Comparison of ENCODE assay signal across 10 cellular contexts in genomic region chr5:176413255-176413565, GRCh38. TPM values are rescaled to one million over a fixed set of nuclear protein-coding genes. Genes with fewer than 3 reads are reported as not detected.
A peak's percentile ranks its signal among the peaks of the same experiment; 100 is the strongest.
DNase-seq lines count a peak whose midpoint lies in the region; ATAC-seq and TF ChIP-seq lines count a peak whose summit lies in the region.
"Had no signal": no experiment of that assay in that cellular context is flagged by ENCODE, and none has a peak within 500 bp of the region (broad histone marks: within the 10 kb centered on the region; RNA-seq: fewer than 3 reads in every experiment).

No MANE protein-coding gene starts in this region.

- H3K4me1 ChIP-seq in mesenchymal stem cell (ENCODE audit: control insufficient read depth, insufficient read depth, low read depth, low read length): peaks cover 33% of the 10 kb centered on the region
- H3K4me1 ChIP-seq in CD8-positive, alpha-beta T cell (ENCODE audit: insufficient read depth, low read length): peaks cover 25% of the 10 kb centered on the region

- H4K91ac ChIP-seq in mesenchymal stem cell (ENCODE audit: low read length): no peak overlapping the region

- H4K8ac ChIP-seq in mesenchymal stem cell (ENCODE audit: low read length): no peak overlapping the region

- H3K4ac ChIP-seq in mesenchymal stem cell (ENCODE audit: low read depth in 1 of 2, low read length in 2 of 2): no peak overlapping the region

- no peak overlapping the region for H3K14ac ChIP-seq in mesenchymal stem cell (ENCODE audit: low read length in 2 of 2)

- no peak for ATAC-seq in CD4-positive, alpha-beta T cell (ENCODE audit: poor library complexity)
- no peak for ATAC-seq in CD8-positive, alpha-beta T cell

- H3K9ac ChIP-seq in mesenchymal stem cell (ENCODE audit: low read length): peak overlapping the region; percentile 93

- CTCF ChIA-PET in CD4-positive, alpha-beta T cell (lab: Charles Lee): interaction anchor here (0.8 kb wide), 1 partner anchor 35 kb away, joined by 3 read pairs; the partner anchor contains the start of gene FAF2
- CTCF ChIA-PET in CD8-positive, alpha-beta T cell (lab: Charles Lee): no interaction called here

- H3K27me3 ChIP-seq in CD4-positive, alpha-beta T cell (ENCODE audit: control insufficient read depth, insufficient read depth, low read length): no peaks in the 10 kb centered on the region
- H3K27me3 ChIP-seq in mesenchymal stem cell (ENCODE audit: control insufficient read depth in 1 of 2, insufficient read depth in 1 of 2, low read length in 2 of 2): no peaks in the 10 kb centered on the region
- no peaks in the 10 kb centered on the region for H3K27me3 ChIP-seq in CD8-positive, alpha-beta T cell (ENCODE audit: insufficient read depth, low read length)
- H3K27me3 ChIP-seq: Peyer's patch had no signal

- H2BK5ac ChIP-seq in mesenchymal stem cell (ENCODE audit: low read depth, low read length, poor library complexity, severe bottlenecking): no peak overlapping the region

- H3K23ac ChIP-seq in mesenchymal stem cell (ENCODE audit: low read length in 2 of 2): no peak overlapping the region

- peak overlapping the region; percentile 86 for H3K27ac Mint-ChIP-seq in CD4-positive, alpha-beta T cell
- peak overlapping the region; percentile 59 for H3K27ac Mint-ChIP-seq in chondrocyte (ENCODE audit: unreplicated experiment)
- no peak overlapping the region for H3K27ac Mint-ChIP-seq in CD8-positive, alpha-beta T cell
- H3K27ac Mint-ChIP-seq: activated CD4-positive, alpha-beta memory T cell treated with anti-CD3 and anti-CD28 coated beads, Interleukin-2, amount 10 ng/mL, durations not matched to agents 7 days and 5 days; B cell had no signal

- peak overlapping the region in 1 of 2 experiments; percentile 5 for H3K4me3 ChIP-seq in mesenchymal stem cell (ENCODE audit: insufficient read depth in 1 of 2, low read depth in 1 of 2, low read length in 2 of 2)
- no peak overlapping the region for H3K4me3 ChIP-seq in CD8-positive, alpha-beta T cell (ENCODE audit: low read depth, low read length)
- H3K4me3 ChIP-seq: Peyer's patch had no signal

- WGBS in mesenchymal stem cell: 72% methylated on average over 2 of the region's 2 CpGs

- peaks cover 28% of the 10 kb centered on the region for H3K36me3 Mint-ChIP-seq in CD4-positive, alpha-beta T cell (ENCODE audit: low read depth)
- peaks cover 5% of the 10 kb centered on the region for H3K36me3 Mint-ChIP-seq in chondrocyte (ENCODE audit: low read depth)
- H3K36me3 Mint-ChIP-seq in CD8-positive, alpha-beta T cell: peaks cover 30% of the 10 kb centered on the region

- no peak overlapping the region for H3K4me2 ChIP-seq in mesenchymal stem cell (ENCODE audit: low read length, poor library complexity, severe bottlenecking)

- intact Hi-C loops in CD4-positive, alpha-beta T cell (cut with DNase I, micrococcal nuclease): loop anchor here in 1 of 2 experiments (1.0 to 5.0 kb wide), 2 partner anchors 21 to 681 kb away; no protein-coding TSS in a partner anchor
- intact Hi-C loops in CD8-positive, alpha-beta T cell (cut with DNase I, micrococcal nuclease): no loop called here

- no peak for TF ChIP-seq CTCF in CD4-positive, alpha-beta T cell (IDR thresholded peaks at IDR 0.05)
- no peak for TF ChIP-seq CTCF in chondrocyte (IDR thresholded peaks at IDR 0.05)
- no peak for TF ChIP-seq CTCF in CD8-positive, alpha-beta T cell (IDR thresholded peaks at IDR 0.05)

- no peak overlapping the region for H3K18ac ChIP-seq in mesenchymal stem cell (ENCODE audit: low read depth in 1 of 2, low read length in 2 of 2)

- H3K27ac ChIP-seq in CD4-positive, alpha-beta T cell (ENCODE audit: low read depth, low read length): no peak overlapping the region
- no peak overlapping the region for H3K27ac ChIP-seq in mesenchymal stem cell (ENCODE audit: low read length, poor library complexity, severe bottlenecking)
- no peak overlapping the region for H3K27ac ChIP-seq in CD8-positive, alpha-beta T cell (ENCODE audit: low read depth, low read length)
- no peak overlapping the region for H3K27ac ChIP-seq in substantia nigra (ENCODE audit: low read depth, low read length, poor library complexity, severe bottlenecking)

- H2BK15ac ChIP-seq in mesenchymal stem cell (ENCODE audit: low read depth, poor library complexity, severe bottlenecking): no peak overlapping the region

- POLR2A ChIA-PET in CD4-positive, alpha-beta T cell (lab: Charles Lee): no interaction called here
- POLR2A ChIA-PET in CD8-positive, alpha-beta T cell (lab: Charles Lee): no interaction called here

- no peaks in the 10 kb centered on the region for H3K9me3 ChIP-seq in CD4-positive, alpha-beta T cell (ENCODE audit: control insufficient read depth, low read length)
- H3K9me3 ChIP-seq in mesenchymal stem cell (ENCODE audit: control insufficient read depth, low read length): no peaks in the 10 kb centered on the region
- H3K9me3 ChIP-seq in CD8-positive, alpha-beta T cell (ENCODE audit: low read length): no peaks in the 10 kb centered on the region
- H3K9me3 ChIP-seq: Peyer's patch had no signal

- peaks cover 35% of the 10 kb centered on the region for H3K79me1 ChIP-seq in mesenchymal stem cell (replicated peaks; ENCODE audit: low read length, poor library complexity, severe bottlenecking)

- H3K36me3 ChIP-seq in mesenchymal stem cell (ENCODE audit: control insufficient read depth in 1 of 2, insufficient read depth in 2 of 2, low read depth in 1 of 2, low read length in 2 of 2): peaks cover 10 to 13% of the 10 kb centered on the region in 2 experiments
- no peaks in the 10 kb centered on the region for H3K36me3 ChIP-seq in CD8-positive, alpha-beta T cell (ENCODE audit: insufficient read depth, low read length)

- H2BK120ac ChIP-seq in mesenchymal stem cell (ENCODE audit: low read depth, low read length): no peak overlapping the region

- DNase-seq in CD4-positive, alpha-beta T cell: no peak
- no peak for DNase-seq in chondrocyte (ENCODE audit: low spot score)
- DNase-seq in mesenchymal stem cell: peak; percentile 24
- no peak for DNase-seq in CD8-positive, alpha-beta T cell
- no peak for DNase-seq in substantia nigra (lab: John Stamatoyannopoulos, UW)
- no peak for DNase-seq in NCI-H1694 (lab: John Stamatoyannopoulos, UW)
- DNase-seq: activated CD4-positive, alpha-beta memory T cell treated with anti-CD3 and anti-CD28 coated beads, Interleukin-2, amount 10 ng/mL, durations not matched to agents 7 days and 5 days; NCI-H1105 treated with DMSO at 0.1 percent for 48 hours had no signal

- no peak overlapping the region for H2AFZ ChIP-seq in mesenchymal stem cell (ENCODE audit: low read depth, low read length)

- H3K9me3 Mint-ChIP-seq in CD4-positive, alpha-beta T cell: no peaks in the 10 kb centered on the region
- H3K9me3 Mint-ChIP-seq in chondrocyte (ENCODE audit: low read depth): no peaks in the 10 kb centered on the region
- no peaks in the 10 kb centered on the region for H3K9me3 Mint-ChIP-seq in CD8-positive, alpha-beta T cell
- H3K9me3 Mint-ChIP-seq: activated CD4-positive, alpha-beta memory T cell treated with anti-CD3 and anti-CD28 coated beads, Interleukin-2, amount 10 ng/mL, durations not matched to agents 7 days and 5 days had no signal

- H3K27me3 Mint-ChIP-seq in CD4-positive, alpha-beta T cell: no peaks in the 10 kb centered on the region
- no peaks in the 10 kb centered on the region for H3K27me3 Mint-ChIP-seq in chondrocyte (ENCODE audit: low read depth)
- H3K27me3 Mint-ChIP-seq in CD8-positive, alpha-beta T cell (ENCODE audit: low read depth): no peaks in the 10 kb centered on the region
- H3K27me3 Mint-ChIP-seq: activated CD4-positive, alpha-beta memory T cell treated with anti-CD3 and anti-CD28 coated beads, Interleukin-2, amount 10 ng/mL, durations not matched to agents 7 days and 5 days; B cell had no signal

- H2BK12ac ChIP-seq in mesenchymal stem cell (ENCODE audit: low read length in 2 of 2): no peak overlapping the region

- peaks cover 48% of the 10 kb centered on the region for H3K4me1 Mint-ChIP-seq in CD4-positive, alpha-beta T cell (ENCODE audit: low read depth)
- H3K4me1 Mint-ChIP-seq in chondrocyte (ENCODE audit: low read depth): peaks cover 54% of the 10 kb centered on the region
- H3K4me1 Mint-ChIP-seq in CD8-positive, alpha-beta T cell (ENCODE audit: low read depth): peaks cover 42% of the 10 kb centered on the region

- H3K4me3 Mint-ChIP-seq in CD4-positive, alpha-beta T cell: peak overlapping the region; percentile 20
- H3K4me3 Mint-ChIP-seq in chondrocyte (ENCODE audit: unreplicated experiment): no peak overlapping the region
- H3K4me3 Mint-ChIP-seq in CD8-positive, alpha-beta T cell: no peak overlapping the region
- H3K4me3 Mint-ChIP-seq: activated CD4-positive, alpha-beta memory T cell treated with anti-CD3 and anti-CD28 coated beads, Interleukin-2, amount 10 ng/mL, durations not matched to agents 7 days and 5 days; B cell had no signal

- no peak overlapping the region for H2AK5ac ChIP-seq in mesenchymal stem cell (ENCODE audit: low read length, severe bottlenecking)

RNA-seq across cellular contexts. Expression of gene CLTB, which starts 3.1 kb away (rescaled TPM):
- 10 to 100 TPM; 69.5 to 73.2 TPM for total RNA-seq in CD4-positive, alpha-beta T cell
- total RNA-seq in chondrocyte: 63.8 to 85.6 TPM (median 65.3 TPM) in 3 replicates
- polyA plus RNA-seq in mesenchymal stem cell (2013, experiment 1 of 2): 85.7 TPM
- 88.1 TPM for polyA plus RNA-seq in mesenchymal stem cell (2013, experiment 2 of 2)
- 10 to 100 TPM; 84.3 to 86.6 TPM for total RNA-seq in CD8-positive, alpha-beta T cell

RNA-seq across cellular contexts. Expression of gene HIGD2A, which starts 24.7 kb away (rescaled TPM):
- 100 to 1,000 TPM in 1 of 2 experiments, 10 to 100 TPM in 1; 98.2 to 104 TPM for total RNA-seq in CD4-positive, alpha-beta T cell
- total RNA-seq in chondrocyte: 70.3 to 83.5 TPM (median 74.6 TPM) in 3 replicates
- 225 TPM for polyA plus RNA-seq in mesenchymal stem cell (2013, experiment 1 of 2)
- polyA plus RNA-seq in mesenchymal stem cell (2013, experiment 2 of 2): 222 TPM
- total RNA-seq in CD8-positive, alpha-beta T cell: 100 to 1,000 TPM; 102 to 106 TPM

RNA-seq across cellular contexts. Expression of gene NOP16, which starts 24.8 kb away (rescaled TPM):
- 10 to 100 TPM; 12.0 to 14.5 TPM for total RNA-seq in CD4-positive, alpha-beta T cell
- total RNA-seq in chondrocyte: 16.8 to 22.8 TPM (median 19.9 TPM) in 3 replicates
- polyA plus RNA-seq in mesenchymal stem cell (2013, experiment 1 of 2): 17.4 TPM
- 18.6 TPM for polyA plus RNA-seq in mesenchymal stem cell (2013, experiment 2 of 2)
- 10 to 100 TPM; 21.6 to 24.2 TPM for total RNA-seq in CD8-positive, alpha-beta T cell

RNA-seq across cellular contexts. Expression of gene FAF2, which starts 35.0 kb away (rescaled TPM):
- total RNA-seq in CD4-positive, alpha-beta T cell: 10 to 100 TPM; 27.5 to 30.1 TPM
- total RNA-seq in chondrocyte: 40.0 to 45.0 TPM (median 42.5 TPM) in 3 replicates
- polyA plus RNA-seq in mesenchymal stem cell (2013, experiment 1 of 2): 45.1 TPM
- 44.4 TPM for polyA plus RNA-seq in mesenchymal stem cell (2013, experiment 2 of 2)
- total RNA-seq in CD8-positive, alpha-beta T cell: 10 to 100 TPM; 24.7 to 24.8 TPM

RNA-seq across cellular contexts. Expression of gene ARL10, which starts 47.9 kb away (rescaled TPM):
- 1 to 10 TPM; 3.2 to 4.4 TPM for total RNA-seq in CD4-positive, alpha-beta T cell
- 24.5 to 37.8 TPM (median 33.7 TPM) in 3 replicates for total RNA-seq in chondrocyte
- 4.8 TPM for polyA plus RNA-seq in mesenchymal stem cell (2013, experiment 1 of 2)
- polyA plus RNA-seq in mesenchymal stem cell (2013, experiment 2 of 2): 4.6 TPM
- 1 to 10 TPM; 2.8 to 4.1 TPM for total RNA-seq in CD8-positive, alpha-beta T cell
